In genomic region chr16:67183-67791, GRCh38 we compare ENCODE assay signal across 14 cellular contexts. TPM values are rescaled to one million over a fixed set of nuclear protein-coding genes. Genes with fewer than 3 reads are reported as not detected.
DNase-seq lines count a peak whose midpoint lies in the region; ATAC-seq and TF ChIP-seq lines count a peak whose summit lies in the region.
"Had no signal": no experiment of that assay in that cellular context is flagged by ENCODE, and none has a peak within 500 bp of the region (broad histone marks: within the 10 kb centered on the region; RNA-seq: fewer than 3 reads in every experiment).

No MANE protein-coding gene starts in this region.

- DNase-seq in NCI-H2029 (lab: John Stamatoyannopoulos, UW) = peak; percentile 30
- no peak for DNase-seq in ascending aorta (ENCODE audit: low spot score in 2 of 2)
- peak in 2 of 3 donors; percentile 50 to 57 for DNase-seq in right lobe of liver
- DNase-seq in testis = peak; percentile 50
- no peak for DNase-seq in left colon
- DNase-seq in MM.1S = no peak
- no peak for DNase-seq in occipital lobe (lab: John Stamatoyannopoulos, UW)
- DNase-seq: activated CD4-positive, CD25-positive, alpha-beta regulatory T cell; foreskin fibroblast; NCI-H1436; NCI-H82; stimulated activated naive CD4-positive, alpha-beta T cell had no signal

- H3K27me3 ChIP-seq in ascending aorta (no peaks in the 10 kb centered on the region), right lobe of liver (no peaks in the 10 kb centered on the region), testis (no peaks in the 10 kb centered on the region), MM.1S (replicated peaks; ENCODE audit: insufficient read depth, low read length) (peaks cover 4% of the 10 kb centered on the region)

- no peak overlapping the region for H3K4me2 ChIP-seq in MM.1S (ENCODE audit: low read depth, low read length)
- H3K4me2 ChIP-seq: BLaER1 had no signal

- H3K9me2 ChIP-seq in MM.1S (replicated peaks; ENCODE audit: insufficient read depth, low read length) = no peaks in the 10 kb centered on the region

- peak; percentile 2 to 46 (median 25) for ATAC-seq in right lobe of liver
- no peak for ATAC-seq in left colon

- intact Hi-C loops in ascending aorta (cut with DNase I) = no loop called here
- intact Hi-C loops in right lobe of liver (cut with DNase I) = no loop called here
- intact Hi-C loops in testis (cut with DNase I; ENCODE audit: low total_unique reads) = no loop called here
- intact Hi-C loops in left colon (cut with DNase I, micrococcal nuclease) = no loop called here

- H3K79me2 ChIP-seq in MM.1S (ENCODE audit: low read length) = no peaks in the 10 kb centered on the region

- peak overlapping the region; percentile 9 to 29 for H3K27ac ChIP-seq in ascending aorta
- H3K27ac ChIP-seq in right lobe of liver = no peak overlapping the region
- H3K27ac ChIP-seq in testis = no peak overlapping the region
- no peak overlapping the region for H3K27ac ChIP-seq in MM.1S (ENCODE audit: low read length)
- H3K27ac ChIP-seq: BLaER1 had no signal

- TF ChIP-seq POLR2A in right lobe of liver (IDR thresholded peaks at IDR 0.05) (no peak), testis (IDR thresholded peaks at IDR 0.05) (no peak)

- no peak for TF ChIP-seq CTCF in ascending aorta (IDR thresholded peaks at IDR 0.05)
- TF ChIP-seq CTCF in right lobe of liver (IDR thresholded peaks at IDR 0.05) = no peak
- no peak for TF ChIP-seq CTCF in testis (IDR thresholded peaks at IDR 0.05)
- TF ChIP-seq CTCF in MM.1S (IDR thresholded peaks at IDR 0.05; ENCODE audit: low read length) = no peak

- H3F3A ChIP-seq in MM.1S (ENCODE audit: insufficient read depth, low read length) = no peaks in the 10 kb centered on the region

- peaks cover 26 to 27% of the 10 kb centered on the region in 2 donors for H3K36me3 ChIP-seq in ascending aorta
- H3K36me3 ChIP-seq in right lobe of liver = no peaks in the 10 kb centered on the region
- no peaks in the 10 kb centered on the region for H3K36me3 ChIP-seq in testis (ENCODE audit: low read depth, missing control alignments)
- no peaks in the 10 kb centered on the region for H3K36me3 ChIP-seq in MM.1S (replicated peaks; ENCODE audit: insufficient read depth, low read length)
- H3K36me3 ChIP-seq: BLaER1 had no signal

- H3K4me1 ChIP-seq in ascending aorta = peaks cover 13 to 54% of the 10 kb centered on the region in 2 donors
- H3K4me1 ChIP-seq in right lobe of liver = peaks cover 0 to 6% (median 0%) of the 10 kb centered on the region in 4 donors
- H3K4me1 ChIP-seq in testis = peaks cover 8% of the 10 kb centered on the region
- no peaks in the 10 kb centered on the region for H3K4me1 ChIP-seq in MM.1S (ENCODE audit: low read length)

- no peak overlapping the region for H2AFZ ChIP-seq in MM.1S (ENCODE audit: low read length)

- H3K9me3 ChIP-seq in ascending aorta = no peaks in the 10 kb centered on the region
- no peaks in the 10 kb centered on the region for H3K9me3 ChIP-seq in right lobe of liver
- no peaks in the 10 kb centered on the region for H3K9me3 ChIP-seq in testis
- H3K9me3 ChIP-seq in MM.1S (replicated peaks; ENCODE audit: insufficient read depth, low read length) = no peaks in the 10 kb centered on the region
- H3K9me3 ChIP-seq: BLaER1 had no signal

- H3K4me3 ChIP-seq in ascending aorta = no peak overlapping the region
- no peak overlapping the region for H3K4me3 ChIP-seq in right lobe of liver
- H3K4me3 ChIP-seq in testis = no peak overlapping the region
- H3K4me3 ChIP-seq in MM.1S (ENCODE audit: low read length) = no peak overlapping the region
- H3K4me3 ChIP-seq: BLaER1, smooth muscle cell had no signal

- 65% methylated on average over 2 of the region's 10 CpGs for WGBS in right lobe of liver (ENCODE audit: insufficient coverage, low coverage, low lambda C conversion rate, missing lambda C conversion rate)
- 70 to 74% methylated on average over 7 to 10 of the region's 10 CpGs for WGBS in testis, 2 donors

- no peak overlapping the region for H3K9ac ChIP-seq in MM.1S (ENCODE audit: low read length)
- H3K9ac ChIP-seq: BLaER1 had no signal

- H4K20me1 ChIP-seq in MM.1S (ENCODE audit: insufficient read depth, low read length) = no peaks in the 10 kb centered on the region

RNA-seq across cellular contexts. Expression of gene RHBDF1, which starts 5.1 kb away (rescaled TPM):
- total RNA-seq in ascending aorta (146 TPM), right lobe of liver (10 to 100 TPM in 1 of 6 experiments, 1 to 10 TPM in 5; 5.0 to 14.3 (median 7.1) TPM), testis (10 to 100 TPM; 18.3 to 22.5 TPM), left colon (10 to 100 TPM; 35.5 to 36.7 TPM), occipital lobe (3.0 TPM)
- 15.9 TPM for polyA plus RNA-seq in testis (ENCODE audit: insufficient read depth, low read depth, low replicate concordance)

RNA-seq across cellular contexts. Expression of gene MPG, which starts 10.7 kb away (rescaled TPM):
- total RNA-seq in ascending aorta (406 TPM), right lobe of liver (10 to 100 TPM; 20.7 to 76.4 (median 26.9) TPM), testis (10 to 100 TPM; 44.8 to 61.7 TPM), left colon (10 to 100 TPM; 31.5 to 36.4 TPM), occipital lobe (50.7 TPM)
- 42.6 TPM for polyA plus RNA-seq in testis (ENCODE audit: insufficient read depth, low read depth, low replicate concordance)

RNA-seq across cellular contexts. Expression of gene SNRNP25, which starts 13.7 kb away (rescaled TPM):
- total RNA-seq in ascending aorta = not detected
- 10 to 100 TPM; 11.7 to 15.9 (median 14.8) TPM for total RNA-seq in right lobe of liver
- total RNA-seq in testis = 10 to 100 TPM; 12.8 to 17.5 TPM
- polyA plus RNA-seq in testis (ENCODE audit: insufficient read depth, low read depth, low replicate concordance) = 26.9 TPM
- total RNA-seq in left colon = 10 to 100 TPM; 20.7 to 24.7 TPM
- total RNA-seq in occipital lobe = 11.4 TPM

RNA-seq across cellular contexts. Expression of gene POLR3K, which starts 13.9 kb away (rescaled TPM):
- not detected for total RNA-seq in ascending aorta
- 1 to 10 TPM; 3.5 to 6.3 (median 4.3) TPM for total RNA-seq in right lobe of liver
- 1 to 10 TPM; 2.4 to 3.0 TPM for total RNA-seq in testis
- 6.5 TPM for polyA plus RNA-seq in testis (ENCODE audit: insufficient read depth, low read depth, low replicate concordance)
- total RNA-seq in left colon = 10 to 100 TPM; 10.9 to 18.3 TPM
- 2.8 TPM for total RNA-seq in occipital lobe

Comparison
In these comparisons a context has a peak if more than half of its experiments do, and no peak if none do; other contexts are left out.
1. DNase-seq: peak in NCI-H2029 (single experiment), right lobe of liver (2 of 3) and testis (single experiment); none in ascending aorta (0 of 2), left colon (0 of 2), MM.1S (single experiment) and occipital lobe (single experiment).
2. H3K27ac ChIP-seq: peak in ascending aorta (2 of 2); none in right lobe of liver (0 of 3), testis (0 of 2) and MM.1S (single experiment).
3. RNA of gene SNRNP25, which starts 13.7 kb away (total RNA-seq): 20.7 to 24.7 TPM in left colon, 12.8 to 17.5 TPM in testis, 11.7 to 15.9 TPM in right lobe of liver and 11.4 TPM in occipital lobe (single experiment); not detected in ascending aorta (single experiment); every median in the first group is over 10 times any median in the second.